ENCODE assay signal across 8 cellular contexts in genomic region chr11:10076458-10077141, GRCh38.
DNase-seq lines count a peak whose midpoint lies in the region; ATAC-seq, FAIRE-seq and TF ChIP-seq lines count a peak whose summit lies in the region.

No MANE protein-coding gene starts in this region.

- H3K9me3 ChIP-seq in keratinocyte (ENCODE audit: control insufficient read depth, low read depth, low read length) (no peaks in the 10 kb centered on the region), subcutaneous abdominal adipose tissue (ENCODE audit: control insufficient read depth in 5 of 5, low read length in 5 of 5) (peaks cover 0 to 15% (median 11%) of the 10 kb centered on the region in 5 donors)

- no peaks in the 10 kb centered on the region for H3K4me1 ChIP-seq in keratinocyte (ENCODE audit: control insufficient read depth, extremely low read depth, insufficient read depth, low read length)
- H3K4me1 ChIP-seq in subcutaneous abdominal adipose tissue (ENCODE audit: control insufficient read depth in 5 of 5, insufficient read depth in 5 of 5, low read length in 5 of 5): peaks cover 3 to 11% (median 5%) of the 10 kb centered on the region in 5 donors

- dilution Hi-C loops in keratinocyte (cut with MboI; ENCODE audit: extremely low pct_ligation_motif_present, low sequenced_read_pairs): no loop called here

- no peaks in the 10 kb centered on the region for H3K36me3 ChIP-seq in keratinocyte (ENCODE audit: control insufficient read depth in 2 of 2, extremely low read depth in 1 of 2, insufficient read depth in 2 of 2, low read length in 2 of 2)
- H3K36me3 ChIP-seq in subcutaneous abdominal adipose tissue (ENCODE audit: control insufficient read depth in 5 of 5, insufficient read depth in 5 of 5, low read length in 5 of 5): no peaks in the 10 kb centered on the region

- H3K27ac ChIP-seq in keratinocyte (ENCODE audit: control insufficient read depth, insufficient read depth, low read length): no peak overlapping the region
- peak overlapping the region; percentile 23 for H3K27ac ChIP-seq in subcutaneous abdominal adipose tissue (ENCODE audit: low read depth, low read length)

- no peak overlapping the region for H3K4me2 ChIP-seq in keratinocyte (ENCODE audit: control insufficient read depth, extremely low read depth, insufficient read depth, low read depth, low read length)

- H3K27ac Mint-ChIP-seq in activated naive CD8-positive, alpha-beta T cell treated with anti-CD3 and anti-CD28 coated beads, Interleukin-2, amount 10 ng/mL, durations not matched to agents 7 days and 5 days: no peak overlapping the region

- no peaks in the 10 kb centered on the region for H4K20me1 ChIP-seq in keratinocyte (ENCODE audit: control insufficient read depth, extremely low read depth, insufficient read depth, low read length)

- H3K9me1 ChIP-seq in keratinocyte (ENCODE audit: control insufficient read depth, extremely low read depth, insufficient read depth, low read length): no peaks in the 10 kb centered on the region

- peaks cover 7% of the 10 kb centered on the region for H3K9me3 Mint-ChIP-seq in activated naive CD8-positive, alpha-beta T cell treated with anti-CD3 and anti-CD28 coated beads, Interleukin-2, amount 10 ng/mL, durations not matched to agents 7 days and 5 days

- H3K79me2 ChIP-seq in keratinocyte (ENCODE audit: control insufficient read depth, insufficient read depth, low read length): peaks cover 4% of the 10 kb centered on the region

- H3K36me3 Mint-ChIP-seq in activated naive CD8-positive, alpha-beta T cell treated with anti-CD3 and anti-CD28 coated beads, Interleukin-2, amount 10 ng/mL, durations not matched to agents 7 days and 5 days: peaks cover 2% of the 10 kb centered on the region

- H3K9ac ChIP-seq in keratinocyte (ENCODE audit: control insufficient read depth, extremely low read depth, insufficient read depth, low read length) (no peak overlapping the region), subcutaneous abdominal adipose tissue (ENCODE audit: low read length in 5 of 5) (peak overlapping the region in 1 of 5 donors; percentile 26)

- ATAC-seq in GM21619 (IDR thresholded peaks at IDR 0.05; ENCODE audit: unreplicated experiment) (peak; percentile 57), HG02970 (IDR thresholded peaks at IDR 0.05; ENCODE audit: low FRiP score, unreplicated experiment) (no peak)
- ATAC-seq in activated naive CD8-positive, alpha-beta T cell treated with anti-CD3 and anti-CD28 coated beads, Interleukin-2, amount 10 ng/mL, durations not matched to agents 7 days and 5 days (ENCODE audit: low read depth): no peak

- peak; percentile 31 for DNase-seq in EL
- DNase-seq in NCI-H446 treated with DMSO at 0.1 percent for 48 hours (lab: John Stamatoyannopoulos, UW): peak; percentile 94
- peak; percentile 35 for DNase-seq in activated naive CD8-positive, alpha-beta T cell treated with anti-CD3 and anti-CD28 coated beads, Interleukin-2, amount 10 ng/mL, durations not matched to agents 7 days and 5 days
- peak; percentile 2 for DNase-seq in keratinocyte (ENCODE audit: low read depth, low spot score)
- DNase-seq in NCI-H187 (lab: John Stamatoyannopoulos, UW): no peak

- H2AFZ ChIP-seq in keratinocyte (ENCODE audit: control insufficient read depth, low read length): no peak overlapping the region

- no peak for FAIRE-seq in keratinocyte (lab: Jason Lieb, UNC)

- no peaks in the 10 kb centered on the region for H3K27me3 Mint-ChIP-seq in activated naive CD8-positive, alpha-beta T cell treated with anti-CD3 and anti-CD28 coated beads, Interleukin-2, amount 10 ng/mL, durations not matched to agents 7 days and 5 days

- H3K4me3 ChIP-seq in keratinocyte (ENCODE audit: control insufficient read depth in 2 of 3, extremely low read depth in 1 of 3, insufficient read depth in 2 of 3, low read depth in 1 of 3, low read length in 3 of 3) (no peak overlapping the region), subcutaneous abdominal adipose tissue (ENCODE audit: low read depth in 1 of 5, low read length in 5 of 5) (peak overlapping the region in 3 of 5 donors; percentile 21 to 58 (median 24))

- no peaks in the 10 kb centered on the region for H3K4me1 Mint-ChIP-seq in activated naive CD8-positive, alpha-beta T cell treated with anti-CD3 and anti-CD28 coated beads, Interleukin-2, amount 10 ng/mL, durations not matched to agents 7 days and 5 days

- TF ChIP-seq CTCF in keratinocyte (optimal IDR thresholded peaks at IDR 0.05 in 1 of 3, IDR thresholded peaks at IDR 0.05 in 1 of 3, conservative IDR thresholded peaks at IDR 0.05 in 1 of 3; ENCODE audit: extremely low read depth in 1 of 3, insufficient read depth in 2 of 3, low read length in 3 of 3): peak; percentile 69 to 76 (median 70)

- H3K27me3 ChIP-seq in keratinocyte (ENCODE audit: control insufficient read depth, extremely low read depth, insufficient read depth, low read length) (no peaks in the 10 kb centered on the region), subcutaneous abdominal adipose tissue (ENCODE audit: control insufficient read depth in 5 of 5, insufficient read depth in 4 of 5, low read length in 5 of 5) (no peaks in the 10 kb centered on the region)

- H3K4me3 Mint-ChIP-seq in activated naive CD8-positive, alpha-beta T cell treated with anti-CD3 and anti-CD28 coated beads, Interleukin-2, amount 10 ng/mL, durations not matched to agents 7 days and 5 days: no peak overlapping the region

- POLR2A ChIA-PET in activated naive CD8-positive, alpha-beta T cell treated with anti-CD3 and anti-CD28 coated beads, Interleukin-2, amount 10 ng/mL, durations not matched to agents 7 days and 5 days (lab: Charles Lee): no interaction called here

Comparison
In these comparisons a context has a peak if more than half of its experiments do, and no peak if none do; other contexts are left out.
1. DNase-seq: peak in EL (single experiment), NCI-H446 treated with DMSO at 0.1 percent for 48 hours (single experiment), activated naive CD8-positive, alpha-beta T cell treated with anti-CD3 and anti-CD28 coated beads, Interleukin-2, amount 10 ng/mL, durations not matched to agents 7 days and 5 days (single experiment) and keratinocyte (single experiment); none in NCI-H187 (0 of 2).
2. H3K4me3 ChIP-seq: peak in subcutaneous abdominal adipose tissue (3 of 5); none in keratinocyte (0 of 3).